In genomic region chr2:183487316-183487715, GRCh38 we compare ENCODE assay signal across 29 cellular contexts.
"Had no signal": no experiment of that assay in that cellular context is flagged by ENCODE, and none has a peak within 500 bp of the region (broad histone marks: within the 10 kb centered on the region; RNA-seq: fewer than 3 reads in every experiment).

No MANE protein-coding gene starts in this region.

- FAIRE-seq: bronchial epithelial cell, colon had no signal

- H3K4me3 ChIP-seq: ascending aorta, esophagus muscularis mucosa, gastroesophageal sphincter, heart right ventricle had no signal

- DNase-seq: activated B cell treated with CpG ODN at 0.5 μM for 24 hours; activated CD4-positive, alpha-beta T cell treated with anti-CD3 and anti-CD28 coated beads for 48 hours; activated CD4-positive, alpha-beta T cell treated with anti-CD3 and anti-CD28 coated beads, Interleukin-2, amount 50 U/mL, for 1 hour; activated CD4-positive, alpha-beta T cell treated with anti-CD3 and anti-CD28 coated beads, Interleukin-2, amount 50 U/mL, for 48 hours; activated CD8-positive, alpha-beta memory T cell treated with anti-CD3 and anti-CD28 coated beads for 24 hours; activated CD8-positive, alpha-beta T cell treated with anti-CD3 and anti-CD28 coated beads for 36 hours; activated effector memory CD4-positive, alpha-beta T cell treated with anti-CD3 and anti-CD28 coated beads, Interleukin-2, amount 50 U/mL, for 16 hours; activated naive CD4-positive, alpha-beta T cell treated with anti-CD3 and anti-CD28 coated beads for 36 hours; activated naive CD8-positive, alpha-beta T cell treated with anti-CD3 and anti-CD28 coated beads for 36 hours; activated naive CD8-positive, alpha-beta T cell treated with anti-CD3 and anti-CD28 coated beads, Interleukin-2, amount 50 U/mL, for 24 hours; activated T-cell treated with anti-CD3 and anti-CD28 coated beads, Interleukin-2, amount 50 U/mL, for 4 hours; brain microvascular endothelial cell; cortex of kidney; dermis blood vessel endothelial cell; effector CD4-positive, alpha-beta T cell; effector memory CD8-positive, alpha-beta T cell; erythroblast; foreskin keratinocyte; heart right ventricle; T-helper 1 cell; T-helper 17 cell; T1000; WERI-Rb-1 had no signal

- H3K4me1 ChIP-seq: ascending aorta, foreskin keratinocyte had no signal

- H3K36me3 ChIP-seq: ascending aorta, brain microvascular endothelial cell, esophagus muscularis mucosa, gastroesophageal sphincter, heart right ventricle, WERI-Rb-1 had no signal

- H3K27me3 ChIP-seq: ascending aorta, brain microvascular endothelial cell, esophagus muscularis mucosa, foreskin keratinocyte, gastroesophageal sphincter, heart right ventricle had no signal

- H3K9me3 ChIP-seq: ascending aorta, esophagus muscularis mucosa, gastroesophageal sphincter had no signal

- H3K27ac ChIP-seq: ascending aorta, brain microvascular endothelial cell, esophagus muscularis mucosa, foreskin keratinocyte, gastroesophageal sphincter, heart right ventricle, WERI-Rb-1 had no signal

- ATAC-seq: activated CD4-positive, CD25-positive, alpha-beta regulatory T cell treated with anti-CD3 and anti-CD28 coated beads, Interleukin-2, amount 50 U/mL, for 24 hours; activated CD8-positive, alpha-beta T cell treated with anti-CD3 and anti-CD28 coated beads for 36 hours; activated naive CD8-positive, alpha-beta T cell treated with anti-CD3 and anti-CD28 coated beads, Interleukin-2, amount 50 U/mL, for 24 hours; activated T-cell treated with anti-CD3 and anti-CD28 coated beads, Interleukin-2, amount 50 U/mL, for 4 hours; effector memory CD8-positive, alpha-beta T cell; foreskin keratinocyte; gastroesophageal sphincter; heart right ventricle; T-helper 17 cell had no signal
